8 cellular contexts compared by ENCODE assay signal in genomic region chr18:77055429-77056310, GRCh38.
A peak's percentile ranks its signal among the peaks of the same experiment; 100 is the strongest.
DNase-seq lines count a peak whose midpoint lies in the region; ATAC-seq and TF ChIP-seq lines count a peak whose summit lies in the region.

No MANE protein-coding gene starts in this region.

- no peak overlapping the region for H2BK120ac ChIP-seq in mesendoderm (ENCODE audit: low read depth, low read length)

- H2BK15ac ChIP-seq in mesendoderm (replicated peaks; ENCODE audit: low read depth): no peak overlapping the region

- H3K27me3 ChIP-seq in mesendoderm (ENCODE audit: insufficient read depth, low read length, poor library complexity): no peaks in the 10 kb centered on the region
- no peaks in the 10 kb centered on the region for H3K27me3 ChIP-seq in uterus

- peak overlapping the region; percentile 42 for H2BK5ac ChIP-seq in mesendoderm (ENCODE audit: low read length)

- H4K8ac ChIP-seq in mesendoderm (ENCODE audit: low read depth, low read length): no peak overlapping the region

- TF ChIP-seq POLR2A in uterus (IDR thresholded peaks at IDR 0.05): no peak

- peak overlapping the region; percentile 56 for H3K56ac ChIP-seq in mesendoderm (ENCODE audit: low read length)

- H3K36me3 ChIP-seq in mesendoderm (ENCODE audit: control insufficient read depth, insufficient read depth, low read length) (no peaks in the 10 kb centered on the region), uterus (no peaks in the 10 kb centered on the region)

- WGBS in mesendoderm (ENCODE audit: extremely low coverage, insufficient coverage, low lambda C conversion rate): no CpG with 5 or more reads among the region's 16 CpGs

- no peaks in the 10 kb centered on the region for H3K79me2 ChIP-seq in mesendoderm (ENCODE audit: control insufficient read depth, insufficient read depth, low read length)

- CTCF ChIA-PET in activated naive CD4-positive, alpha-beta T cell treated with anti-CD3 and anti-CD28 coated beads, Interleukin-2, amount 10 ng/mL, durations not matched to agents 7 days and 5 days (lab: Charles Lee): interaction anchor here (0.6 to 6.6 kb wide), 11 partner anchors 8 to 253 kb away, joined by 3 to 47 read pairs (median 6); no protein-coding TSS in a partner anchor

- H3K36me3 Mint-ChIP-seq in activated naive CD4-positive, alpha-beta T cell treated with anti-CD3 and anti-CD28 coated beads, Interleukin-2, amount 10 ng/mL, durations not matched to agents 7 days and 5 days: peaks cover 49% of the 10 kb centered on the region

- H3K18ac ChIP-seq in mesendoderm (ENCODE audit: low read length): peak overlapping the region; percentile 69

- no peak overlapping the region for H4K5ac ChIP-seq in mesendoderm (ENCODE audit: low read length)

- no peak overlapping the region for H3K4ac ChIP-seq in mesendoderm (ENCODE audit: low read depth, low read length)

- peak overlapping the region; percentile 97 for H3K27ac Mint-ChIP-seq in activated naive CD4-positive, alpha-beta T cell treated with anti-CD3 and anti-CD28 coated beads, Interleukin-2, amount 10 ng/mL, durations not matched to agents 7 days and 5 days

- no peaks in the 10 kb centered on the region for H3K9me3 ChIP-seq in uterus

- no peak overlapping the region for H3K4me3 ChIP-seq in mesendoderm (ENCODE audit: low read length)
- no peak overlapping the region for H3K4me3 ChIP-seq in uterus

- TF ChIP-seq CTCF in uterus (IDR thresholded peaks at IDR 0.05): no peak

- no peak overlapping the region for H2AK5ac ChIP-seq in mesendoderm (ENCODE audit: low read length)

- ATAC-seq in HG02884 (IDR thresholded peaks at IDR 0.05; ENCODE audit: unreplicated experiment) (no peak), GM21786 (IDR thresholded peaks at IDR 0.05; ENCODE audit: unreplicated experiment) (no peak)

- peak overlapping the region; percentile 82 for H3K4me3 Mint-ChIP-seq in activated naive CD4-positive, alpha-beta T cell treated with anti-CD3 and anti-CD28 coated beads, Interleukin-2, amount 10 ng/mL, durations not matched to agents 7 days and 5 days

- H3K4me1 Mint-ChIP-seq in activated naive CD4-positive, alpha-beta T cell treated with anti-CD3 and anti-CD28 coated beads, Interleukin-2, amount 10 ng/mL, durations not matched to agents 7 days and 5 days: peaks cover 82% of the 10 kb centered on the region

- intact Hi-C loops in uterus (cut with DNase I; ENCODE audit: low total_unique reads): no loop called here

- H3K4me1 ChIP-seq in mesendoderm (ENCODE audit: control insufficient read depth, low read depth, low read length) (peaks cover 12% of the 10 kb centered on the region), uterus (no peaks in the 10 kb centered on the region)

- no peaks in the 10 kb centered on the region for H3K27me3 Mint-ChIP-seq in activated naive CD4-positive, alpha-beta T cell treated with anti-CD3 and anti-CD28 coated beads, Interleukin-2, amount 10 ng/mL, durations not matched to agents 7 days and 5 days

- H3K27ac ChIP-seq in angular gyrus (ENCODE audit: low read depth, low read length): peak overlapping the region; percentile 29
- H3K27ac ChIP-seq in mesendoderm (ENCODE audit: low read depth, low read length): peak overlapping the region; percentile 21
- H3K27ac ChIP-seq in uterus: peak overlapping the region; percentile 64 to 74

- no peak overlapping the region for H3K23ac ChIP-seq in mesendoderm (ENCODE audit: low read length)

- peak; percentile 40 for DNase-seq in activated naive CD4-positive, alpha-beta T cell treated with anti-CD3 and anti-CD28 coated beads, Interleukin-2, amount 10 ng/mL, durations not matched to agents 7 days and 5 days
- DNase-seq in activated naive CD4-positive, alpha-beta T cell treated with Interleukin-2 at 50 U/mL for 16 hours: no peak
- DNase-seq in mesendoderm (no peak), uterus (no peak), KG1 (lab: John Stamatoyannopoulos, UW) (no peak)

- H3K4me2 ChIP-seq in mesendoderm (ENCODE audit: low read length): no peak overlapping the region

- H3K9me3 Mint-ChIP-seq in activated naive CD4-positive, alpha-beta T cell treated with anti-CD3 and anti-CD28 coated beads, Interleukin-2, amount 10 ng/mL, durations not matched to agents 7 days and 5 days: no peaks in the 10 kb centered on the region

- peak overlapping the region; percentile 10 for H3K9ac ChIP-seq in mesendoderm (ENCODE audit: low read length)

- H3K79me1 ChIP-seq in mesendoderm (ENCODE audit: low read length): no peaks in the 10 kb centered on the region
